In genomic region chr12:95518976-95519375, GRCh38 we compare ENCODE assay signal across 31 cellular contexts. TPM values are rescaled to one million over a fixed set of nuclear protein-coding genes. Genes with fewer than 3 reads are reported as not detected.
"Had no signal": no experiment of that assay in that cellular context is flagged by ENCODE, and none has a peak within 500 bp of the region (broad histone marks: within the 10 kb centered on the region; RNA-seq: fewer than 3 reads in every experiment).

No MANE protein-coding gene starts in this region.

- H3K4me2 ChIP-seq: neural progenitor cell, smooth muscle cell had no signal

- H3K9me3 ChIP-seq: ovary, psoas muscle, spleen, suprapubic skin, testis, tibial artery, transverse colon, upper lobe of right lung, uterus had no signal

- H3K36me3 ChIP-seq: ovary, uterus had no signal

- H3K27ac ChIP-seq: neural progenitor cell, ovary, parathyroid adenoma, psoas muscle, skin epidermis, spleen, suprapubic skin, testis, tibial artery, transverse colon, upper lobe of right lung, uterus had no signal

- ATAC-seq: natural killer cell; psoas muscle; right cardiac atrium; sciatic nerve; stimulated activated memory B cell treated with anti-CD40 and anti-IgM and Interleukin-4, amounts not matched to agents 10 μg/mL and 1 μg/mL and 100 μg/mL, for 72 hours; stimulated activated naive CD8-positive, alpha-beta T cell treated with anti-CD3 and anti-CD28 coated beads, Interleukin-15, amount 100 ng/mL, for 72 hours; stimulated activated naive CD8-positive, alpha-beta T cell treated with anti-CD3 and anti-CD28 coated beads, Interleukin-15, Interleukin-2, amounts not matched to agents 100 U/mL and 50 U/mL, for 24 hours; upper lobe of right lung had no signal

- H3K4me1 Mint-ChIP-seq: natural killer cell; neural progenitor cell; stimulated activated memory B cell treated with anti-CD40 and anti-IgM and Interleukin-4, amounts not matched to agents 10 μg/mL and 1 μg/mL and 100 μg/mL, for 72 hours; stimulated activated naive CD8-positive, alpha-beta T cell treated with anti-CD3 and anti-CD28 coated beads, Interleukin-15, amount 100 ng/mL, for 72 hours had no signal

- DNase-seq: natural killer cell; occipital lobe; ovary; posterior cingulate gyrus; psoas muscle; right cardiac atrium; spleen; stimulated activated CD4-positive, alpha-beta T cell treated with anti-CD3 and anti-CD28 coated beads, Interleukin-12 subunit alpha, Interleukin-12 subunit beta, amount 100 ng/mL, for 4 hours; stimulated activated CD4-positive, alpha-beta T cell treated with anti-CD3 and anti-CD28 coated beads, Interleukin-1b, Interleukin-23, amount 100 ng/mL, for 48 hours; stimulated activated CD4-positive, alpha-beta T cell treated with anti-CD3 and anti-CD28 coated beads, Interleukin-4, amount 100 ng/mL, for 1 hour; stimulated activated CD4-positive, alpha-beta T cell treated with anti-CD3 and anti-CD28 coated beads, Interleukin-4, amount 100 ng/mL, for 4 hours; stimulated activated CD8-positive, alpha-beta memory T cell treated with anti-CD3 and anti-CD28 coated beads, Interleukin-4, amount 100 ng/mL, for 48 hours; stimulated activated naive CD4-positive, alpha-beta T cell; stimulated activated naive CD8-positive, alpha-beta T cell treated with anti-CD3 and anti-CD28 coated beads, Interleukin-15, amount 100 ng/mL, for 72 hours; stimulated activated naive CD8-positive, alpha-beta T cell treated with anti-CD3 and anti-CD28 coated beads, Interleukin-15, Interleukin-2, amounts not matched to agents 100 U/mL and 50 U/mL, for 24 hours; substantia nigra; testis; tibial artery; transverse colon; upper lobe of right lung; uterus had no signal

- H3K27me3 ChIP-seq: neural progenitor cell, ovary, spleen, suprapubic skin, testis, tibial artery, transverse colon, upper lobe of right lung, uterus had no signal

- H3K79me2 ChIP-seq: parathyroid adenoma had no signal

- H3K27me3 Mint-ChIP-seq: progenitor cell of endocrine pancreas; stimulated activated memory B cell treated with anti-CD40 and anti-IgM and Interleukin-4, amounts not matched to agents 10 μg/mL and 1 μg/mL and 100 μg/mL, for 72 hours; stimulated activated naive CD8-positive, alpha-beta T cell treated with anti-CD3 and anti-CD28 coated beads, Interleukin-15, amount 100 ng/mL, for 72 hours; type B pancreatic cell had no signal

- H3K27ac Mint-ChIP-seq: natural killer cell; nephron; neural progenitor cell; progenitor cell of endocrine pancreas; stimulated activated memory B cell treated with anti-CD40 and anti-IgM and Interleukin-4, amounts not matched to agents 10 μg/mL and 1 μg/mL and 100 μg/mL, for 72 hours; stimulated activated naive CD8-positive, alpha-beta T cell treated with anti-CD3 and anti-CD28 coated beads, Interleukin-15, amount 100 ng/mL, for 72 hours; type B pancreatic cell had no signal

- H3K4me3 Mint-ChIP-seq: natural killer cell; nephron; neural progenitor cell; stimulated activated memory B cell treated with anti-CD40 and anti-IgM and Interleukin-4, amounts not matched to agents 10 μg/mL and 1 μg/mL and 100 μg/mL, for 72 hours; stimulated activated naive CD8-positive, alpha-beta T cell treated with anti-CD3 and anti-CD28 coated beads, Interleukin-15, amount 100 ng/mL, for 72 hours; type B pancreatic cell had no signal

- H3K4me1 ChIP-seq: neural progenitor cell, parathyroid adenoma, psoas muscle, spleen, suprapubic skin, testis, tibial artery, transverse colon, upper lobe of right lung, uterus had no signal

- H3K9ac ChIP-seq: neural progenitor cell, parathyroid adenoma had no signal

- H2AFZ ChIP-seq: neural progenitor cell, parathyroid adenoma had no signal

- H3K4me3 ChIP-seq: neural progenitor cell, ovary, psoas muscle, skin epidermis, smooth muscle cell, spleen, suprapubic skin, testis, tibial artery, transverse colon, upper lobe of right lung, uterus had no signal

- H3K36me3 Mint-ChIP-seq: natural killer cell had no signal

- H3K9me3 Mint-ChIP-seq: natural killer cell; nephron; neural progenitor cell; stimulated activated memory B cell treated with anti-CD40 and anti-IgM and Interleukin-4, amounts not matched to agents 10 μg/mL and 1 μg/mL and 100 μg/mL, for 72 hours; stimulated activated naive CD8-positive, alpha-beta T cell treated with anti-CD3 and anti-CD28 coated beads, Interleukin-15, amount 100 ng/mL, for 72 hours had no signal

RNA-seq across cellular contexts. Expression of gene USP44, which starts 32.3 kb away (rescaled TPM):
- total RNA-seq: smooth muscle cell had no signal
